In genomic region chr2:75394764-75395163, GRCh38 we compare ENCODE assay signal across 8 cellular contexts.
DNase-seq lines count a peak whose midpoint lies in the region; ATAC-seq and TF ChIP-seq lines count a peak whose summit lies in the region.
"Not testable (repeated sequence)": the region's sequence is repeated elsewhere in the genome, so short reads cannot be mapped to it uniquely, and the experiment has no call there.

No MANE protein-coding gene starts in this region.

- H3K4me1 ChIP-seq in RWPE2 (ENCODE audit: insufficient read depth, poor library complexity, severe bottlenecking) (peaks cover 12% of the 10 kb centered on the region), mammary epithelial cell (ENCODE audit: insufficient read depth, low read length) (peaks cover 15% of the 10 kb centered on the region)
- not testable (repeated sequence) for H3K4me1 ChIP-seq in hepatocyte (ENCODE audit: insufficient read depth)

- not testable (repeated sequence) for H3K4me3 Mint-ChIP-seq in HFFc6

- not testable (repeated sequence) for BruUV-seq in mammary epithelial cell (replicated peaks; lab: Mats Ljungman, UMichigan)

- intact Hi-C loops in mammary epithelial cell (cut with micrococcal nuclease), result not testable (repeated sequence)

- H3K9me2 ChIP-seq in hepatocyte (replicated peaks; ENCODE audit: insufficient read depth), result not testable (repeated sequence)

- H3K4me3 ChIP-seq in GM12865 (ENCODE audit: low read depth, low read length); MG63; RWPE2 (ENCODE audit: severe bottlenecking); mammary epithelial cell (replicated peaks in 1 of 3; ENCODE audit: insufficient read depth in 1 of 3, low read depth in 2 of 3, low read length in 3 of 3); hepatocyte: not testable (repeated sequence)

- not testable (repeated sequence) for TF ChIP-seq CTCF in GM12865 (IDR thresholded peaks at IDR 0.05; ENCODE audit: insufficient read depth, low read depth, low read length, missing control alignments); HFFc6 (IDR thresholded peaks at IDR 0.05); RWPE2 (IDR thresholded peaks at IDR 0.05; ENCODE audit: poor library complexity, severe bottlenecking); mammary epithelial cell (conservative IDR thresholded peaks at IDR 0.05 in 1 of 2, IDR thresholded peaks at IDR 0.05 in 1 of 2; ENCODE audit: extremely low read depth in 1 of 2, insufficient read depth in 1 of 2, low read depth in 1 of 2, low read length in 2 of 2); hepatocyte (IDR thresholded peaks at IDR 0.05; ENCODE audit: poor library complexity)

- H3K27ac ChIP-seq in RWPE2 (ENCODE audit: poor library complexity, severe bottlenecking); mammary epithelial cell (ENCODE audit: insufficient read depth, low read depth, low read length): not testable (repeated sequence)
- H3K27ac ChIP-seq in hepatocyte, result peak overlapping the region; percentile 60

- not testable (repeated sequence) for H3K36me3 ChIP-seq in MG63; RWPE2 (ENCODE audit: low read depth); mammary epithelial cell (ENCODE audit: insufficient read depth, low read length); hepatocyte (replicated peaks; ENCODE audit: insufficient read depth, low read depth)

- CTCF ChIA-PET in mammary epithelial cell (lab: Charles Lee; ENCODE audit: low non-redundant PET), result not testable (repeated sequence)

- not testable (repeated sequence) for H3K79me2 ChIP-seq in mammary epithelial cell (ENCODE audit: insufficient read depth, low read length); hepatocyte

- not testable (repeated sequence) for H3K4me1 Mint-ChIP-seq in HFFc6 (ENCODE audit: low read depth)

- not testable (repeated sequence) for H3K9ac ChIP-seq in mammary epithelial cell (ENCODE audit: insufficient read depth, low read length)

- not testable (repeated sequence) for H3K9me3 ChIP-seq in MG63; RWPE2 (ENCODE audit: severe bottlenecking); mammary epithelial cell (replicated peaks; ENCODE audit: insufficient read depth, low read length); hepatocyte (ENCODE audit: low read depth)

- not testable (repeated sequence) for H4K20me1 ChIP-seq in mammary epithelial cell (ENCODE audit: insufficient read depth, low read length); hepatocyte (ENCODE audit: insufficient read depth, poor library complexity, severe bottlenecking)

- dilution Hi-C loops in mammary epithelial cell (cut with HindIII; ENCODE audit: low sequenced_read_pairs), result not testable (repeated sequence)

- peak overlapping the region; percentile 62 for H2AFZ ChIP-seq in mammary epithelial cell (ENCODE audit: low read depth, low read length)
- H2AFZ ChIP-seq in hepatocyte, result not testable (repeated sequence)

- ATAC-seq in RWPE2 (ENCODE audit: low read depth), result peak; percentile 68; the same call in 2 of the 3 replicates

- not testable (repeated sequence) for H3K36me3 Mint-ChIP-seq in HFFc6 (ENCODE audit: low read depth)

- H3K27ac Mint-ChIP-seq in HFFc6, result not testable (repeated sequence)

- in situ Hi-C loops in mammary epithelial cell (cut with MboI; ENCODE audit: low sequenced_read_pairs in 2 of 2), result loop anchor here (25.0 kb wide), 2 partner anchors 307 to 707 kb away; no protein-coding TSS in a partner anchor

- not testable (repeated sequence) for H3K27me3 ChIP-seq in MG63; RWPE2 (ENCODE audit: insufficient read depth, poor library complexity, severe bottlenecking); mammary epithelial cell (ENCODE audit: insufficient read depth, low read length); hepatocyte

- H3K9me3 Mint-ChIP-seq in HFFc6, result not testable (repeated sequence)

- H3K4me2 ChIP-seq in mammary epithelial cell (ENCODE audit: insufficient read depth, low read depth, low read length), result peak overlapping the region; percentile 44
- H3K4me2 ChIP-seq in hepatocyte, result not testable (repeated sequence)

- 10% methylated on average over 2 of the region's 2 CpGs for WGBS in mammary epithelial cell (ENCODE audit: low coverage, missing lambda C conversion rate)
- WGBS in hepatocyte (ENCODE audit: low lambda C conversion rate, missing lambda C conversion rate), result 53% methylated on average over 2 of the region's 2 CpGs

- DNase-seq in EH (ENCODE audit: low read depth), result peak; percentile 58
- DNase-seq in GM12865 (ENCODE audit: low read depth), result peak; percentile 47
- peak; percentile 42 for DNase-seq in HFFc6
- DNase-seq in MG63, result peak; percentile 8
- DNase-seq in RWPE2 (ENCODE audit: low spot score); hepatocyte (ENCODE audit: low spot score): not testable (repeated sequence)
- DNase-seq in mammary epithelial cell, result peak; percentile 85
- peak; percentile 51 for DNase-seq in ureter (ENCODE audit: low spot score)

- peaks cover 12% of the 10 kb centered on the region for H3K27me3 Mint-ChIP-seq in HFFc6 (ENCODE audit: insufficient read depth)
